ENCODE assay signal across 19 cellular contexts in genomic region chr11:68525930-68526329, GRCh38.
DNase-seq lines count a peak whose midpoint lies in the region; ATAC-seq and TF ChIP-seq lines count a peak whose summit lies in the region.
"Had no signal": no experiment of that assay in that cellular context is flagged by ENCODE, and none has a peak within 500 bp of the region (broad histone marks: within the 10 kb centered on the region; RNA-seq: fewer than 3 reads in every experiment).

No MANE protein-coding gene starts in this region.

- H3K9ac ChIP-seq in endodermal cell (ENCODE audit: extremely low read depth, low read length, poor library complexity, severe bottlenecking), result no peak overlapping the region

- peaks cover 18 to 58% of the 10 kb centered on the region in 2 donors for H3K36me3 Mint-ChIP-seq in activated T-cell treated with anti-CD3 and anti-CD28 coated beads, Interleukin-2, amount 50 U/mL, for 72 hours (ENCODE audit: insufficient read depth in 2 of 2)
- H3K36me3 Mint-ChIP-seq in activated T-cell treated with anti-CD3 and anti-CD28 coated beads, Interleukin-2, amount 50 U/mL, for 4 hours (ENCODE audit: insufficient read depth), result peaks cover 73% of the 10 kb centered on the region
- peaks cover 74% of the 10 kb centered on the region for H3K36me3 Mint-ChIP-seq in endodermal cell (ENCODE audit: low read depth)
- peaks cover 38% of the 10 kb centered on the region for H3K36me3 Mint-ChIP-seq in natural killer cell treated with Interleukin-12 subunit alpha and Interleukin-12 subunit beta and Interleukin-15 and Interleukin-18, amount 100 ng/mL, for 72 hours

- TF ChIP-seq CTCF in kidney epithelial cell (IDR thresholded peaks at IDR 0.05; ENCODE audit: insufficient read depth, low read length, poor library complexity, severe bottlenecking), result no peak
- no peak for TF ChIP-seq CTCF in thyroid gland (IDR thresholded peaks at IDR 0.05)
- no peak for TF ChIP-seq CTCF in endodermal cell (conservative IDR thresholded peaks at IDR 0.05)

- no peak overlapping the region for H3K4me3 Mint-ChIP-seq in activated T-cell treated with anti-CD3 and anti-CD28 coated beads, Interleukin-2, amount 50 U/mL, for 72 hours
- H3K4me3 Mint-ChIP-seq in activated T-cell treated with anti-CD3 and anti-CD28 coated beads, Interleukin-2, amount 50 U/mL, for 4 hours, result no peak overlapping the region
- no peak overlapping the region for H3K4me3 Mint-ChIP-seq in endodermal cell
- no peak overlapping the region for H3K4me3 Mint-ChIP-seq in natural killer cell treated with Interleukin-12 subunit alpha and Interleukin-12 subunit beta and Interleukin-15 and Interleukin-18, amount 100 ng/mL, for 72 hours

- WGBS in thyroid gland, 2 donors, result 68% methylated on average over 4 of the region's 4 CpGs
- WGBS in endodermal cell (ENCODE audit: insufficient coverage in 1 of 2, insufficient read length in 1 of 2), 2 experiments, result 95 to 100% methylated on average over 3 to 4 of the region's 4 CpGs

- intact Hi-C loops in thyroid gland (cut with DNase I), result no loop called here

- ATAC-seq in activated T-cell treated with anti-CD3 and anti-CD28 coated beads, Interleukin-2, amount 50 U/mL, for 72 hours (replicated peaks in 1 of 2), result no peak
- no peak for ATAC-seq in activated T-cell treated with anti-CD3 and anti-CD28 coated beads, Interleukin-2, amount 50 U/mL, for 4 hours
- no peak for ATAC-seq in natural killer cell treated with Interleukin-12 subunit alpha and Interleukin-12 subunit beta and Interleukin-15 and Interleukin-18, amount 100 ng/mL, for 72 hours
- ATAC-seq: right lobe of liver; stimulated activated naive CD8-positive, alpha-beta T cell treated with anti-CD3 and anti-CD28 coated beads, Interleukin-15, Interleukin-2, amounts not matched to agents 100 U/mL and 50 U/mL, for 24 hours had no signal

- no peak overlapping the region for H3K4me3 ChIP-seq in kidney epithelial cell (ENCODE audit: low read depth, low read length)
- no peak overlapping the region for H3K4me3 ChIP-seq in thyroid gland (replicated peaks in 1 of 3)
- H3K4me3 ChIP-seq in endodermal cell (ENCODE audit: low read length), result no peak overlapping the region
- H3K4me3 ChIP-seq: right lobe of liver had no signal

- H3K9me3 Mint-ChIP-seq in activated T-cell treated with anti-CD3 and anti-CD28 coated beads, Interleukin-2, amount 50 U/mL, for 72 hours, result no peaks in the 10 kb centered on the region
- no peaks in the 10 kb centered on the region for H3K9me3 Mint-ChIP-seq in activated T-cell treated with anti-CD3 and anti-CD28 coated beads, Interleukin-2, amount 50 U/mL, for 4 hours
- no peaks in the 10 kb centered on the region for H3K9me3 Mint-ChIP-seq in endodermal cell
- no peaks in the 10 kb centered on the region for H3K9me3 Mint-ChIP-seq in natural killer cell treated with Interleukin-12 subunit alpha and Interleukin-12 subunit beta and Interleukin-15 and Interleukin-18, amount 100 ng/mL, for 72 hours

- H3K27ac Mint-ChIP-seq in activated T-cell treated with anti-CD3 and anti-CD28 coated beads, Interleukin-2, amount 50 U/mL, for 72 hours, result peak overlapping the region; percentile 12
- H3K27ac Mint-ChIP-seq in endodermal cell, result no peak overlapping the region
- no peak overlapping the region for H3K27ac Mint-ChIP-seq in natural killer cell treated with Interleukin-12 subunit alpha and Interleukin-12 subunit beta and Interleukin-15 and Interleukin-18, amount 100 ng/mL, for 72 hours

- peaks cover 80% of the 10 kb centered on the region for H3K4me1 Mint-ChIP-seq in activated T-cell treated with anti-CD3 and anti-CD28 coated beads, Interleukin-2, amount 50 U/mL, for 72 hours (ENCODE audit: low read depth)
- H3K4me1 Mint-ChIP-seq in activated T-cell treated with anti-CD3 and anti-CD28 coated beads, Interleukin-2, amount 50 U/mL, for 4 hours (ENCODE audit: low read depth), result peaks cover 88% of the 10 kb centered on the region
- peaks cover 13% of the 10 kb centered on the region for H3K4me1 Mint-ChIP-seq in endodermal cell
- peaks cover 70 to 76% of the 10 kb centered on the region in 2 donors for H3K4me1 Mint-ChIP-seq in natural killer cell treated with Interleukin-12 subunit alpha and Interleukin-12 subunit beta and Interleukin-15 and Interleukin-18, amount 100 ng/mL, for 72 hours (ENCODE audit: low read depth in 2 of 2)

- TF ChIP-seq POLR2A in thyroid gland (IDR thresholded peaks at IDR 0.05), result no peak

- no peak for DNase-seq in activated T-cell treated with anti-CD3 and anti-CD28 coated beads, Interleukin-2, amount 50 U/mL, for 72 hours
- DNase-seq in activated T-cell treated with anti-CD3 and anti-CD28 coated beads, Interleukin-2, amount 50 U/mL, for 4 hours, result no peak
- peak; percentile 84 for DNase-seq in astrocyte of the hippocampus (ENCODE audit: low read depth, low spot score)
- peak; percentile 38 for DNase-seq in kidney epithelial cell (ENCODE audit: low read depth)
- peak in 1 of 2 donors; percentile 37 for DNase-seq in thyroid gland
- DNase-seq in superior temporal gyrus (ENCODE audit: extremely low spot score), result no peak
- DNase-seq in endodermal cell, result no peak
- no peak for DNase-seq in natural killer cell treated with Interleukin-12 subunit alpha and Interleukin-12 subunit beta and Interleukin-15 and Interleukin-18, amount 100 ng/mL, for 72 hours (ENCODE audit: low spot score)
- DNase-seq: activated CD4-positive, alpha-beta T cell treated with anti-CD3 and anti-CD28 coated beads for 48 hours; effector memory CD4-positive, alpha-beta T cell; GF-D8; glutamatergic neuron; KG1; NCI-H187; NCI-H526 treated with DMSO at 0.1 percent for 48 hours; right lobe of liver; Right ventricle myocardium superior; stimulated activated naive CD8-positive, alpha-beta T cell treated with anti-CD3 and anti-CD28 coated beads, Interleukin-15, Interleukin-2, amounts not matched to agents 100 U/mL and 50 U/mL, for 24 hours; T-helper 9 cell had no signal

- H3K27ac ChIP-seq in thyroid gland (peak overlapping the region; percentile 6 to 65 (median 50)), endodermal cell (ENCODE audit: low read depth, low read length) (no peak overlapping the region)
- H3K27ac ChIP-seq: right lobe of liver had no signal

- H3K27me3 ChIP-seq in kidney epithelial cell (ENCODE audit: control insufficient read depth, insufficient read depth, low read length), result no peaks in the 10 kb centered on the region
- no peaks in the 10 kb centered on the region for H3K27me3 ChIP-seq in thyroid gland
- H3K27me3 ChIP-seq in endodermal cell (ENCODE audit: control insufficient read depth, insufficient read depth, low read length, poor library complexity, severe bottlenecking), result no peaks in the 10 kb centered on the region
- H3K27me3 ChIP-seq: right lobe of liver had no signal

- H3K9me3 ChIP-seq in thyroid gland (no peaks in the 10 kb centered on the region), endodermal cell (ENCODE audit: control insufficient read depth, low read length) (no peaks in the 10 kb centered on the region)
- H3K9me3 ChIP-seq: right lobe of liver had no signal

- H3K27me3 Mint-ChIP-seq in activated T-cell treated with anti-CD3 and anti-CD28 coated beads, Interleukin-2, amount 50 U/mL, for 72 hours (ENCODE audit: low read depth), result no peaks in the 10 kb centered on the region
- no peaks in the 10 kb centered on the region for H3K27me3 Mint-ChIP-seq in activated T-cell treated with anti-CD3 and anti-CD28 coated beads, Interleukin-2, amount 50 U/mL, for 4 hours (ENCODE audit: low read depth)
- H3K27me3 Mint-ChIP-seq in endodermal cell (ENCODE audit: insufficient read depth), result no peaks in the 10 kb centered on the region
- no peaks in the 10 kb centered on the region for H3K27me3 Mint-ChIP-seq in natural killer cell treated with Interleukin-12 subunit alpha and Interleukin-12 subunit beta and Interleukin-15 and Interleukin-18, amount 100 ng/mL, for 72 hours

- H3K36me3 ChIP-seq in kidney epithelial cell (ENCODE audit: control insufficient read depth, insufficient read depth, low read length) (peaks cover 5% of the 10 kb centered on the region), thyroid gland (peaks cover 3 to 19% of the 10 kb centered on the region in 2 donors), endodermal cell (ENCODE audit: control insufficient read depth, insufficient read depth, low read length) (peaks cover 96% of the 10 kb centered on the region)

- H3K4me1 ChIP-seq in thyroid gland (peaks cover 40 to 43% of the 10 kb centered on the region in 2 donors), endodermal cell (ENCODE audit: control insufficient read depth, insufficient read depth, low read length) (no peaks in the 10 kb centered on the region)

Comparison
In these comparisons a context has a peak if more than half of its experiments do, and no peak if none do; other contexts are left out.
1. DNase-seq: peak in astrocyte of the hippocampus (single experiment) and kidney epithelial cell (single experiment); none in activated T-cell treated with anti-CD3 and anti-CD28 coated beads, Interleukin-2, amount 50 U/mL, for 72 hours (0 of 2), activated T-cell treated with anti-CD3 and anti-CD28 coated beads, Interleukin-2, amount 50 U/mL, for 4 hours (single experiment), superior temporal gyrus (single experiment), endodermal cell (single experiment) and natural killer cell treated with Interleukin-12 subunit alpha and Interleukin-12 subunit beta and Interleukin-15 and Interleukin-18, amount 100 ng/mL, for 72 hours (single experiment).